ENCODE assay signal across 15 cellular contexts in genomic region chr2:23065936-23066335, GRCh38.
"Had no signal": no experiment of that assay in that cellular context is flagged by ENCODE, and none has a peak within 500 bp of the region (broad histone marks: within the 10 kb centered on the region; RNA-seq: fewer than 3 reads in every experiment).

No MANE protein-coding gene starts in this region.

- ATAC-seq: naive thymus-derived CD8-positive, alpha-beta T cell; stimulated activated naive CD8-positive, alpha-beta T cell treated with anti-CD3 and anti-CD28 coated beads, Interleukin-15, Interleukin-2, amounts not matched to agents 100 U/mL and 50 U/mL, for 24 hours; T-cell had no signal

- H3K4me3 ChIP-seq: prostate gland, right atrium auricular region, spleen, upper lobe of right lung had no signal

- DNase-seq: activated CD4-positive, alpha-beta memory T cell treated with anti-CD3 and anti-CD28 coated beads for 36 hours; activated CD4-positive, alpha-beta T cell treated with anti-CD3 and anti-CD28 coated beads for 48 hours; activated naive CD4-positive, alpha-beta T cell treated with Interleukin-2 at 50 U/mL for 16 hours; activated naive CD8-positive, alpha-beta T cell treated with anti-CD3 and anti-CD28 coated beads for 36 hours; activated T-cell treated with anti-CD3 and anti-CD28 coated beads, Interleukin-2, amount 50 U/mL, for 48 hours; cortex of kidney; foreskin fibroblast; naive thymus-derived CD8-positive, alpha-beta T cell; spleen; stimulated activated CD4-positive, alpha-beta T cell treated with anti-CD3 and anti-CD28 coated beads, Interleukin-4, amount 100 ng/mL, for 24 hours; stimulated activated naive CD8-positive, alpha-beta T cell treated with anti-CD3 and anti-CD28 coated beads, Interleukin-15, Interleukin-2, amounts not matched to agents 100 U/mL and 50 U/mL, for 24 hours; T-cell; upper lobe of right lung had no signal

- H3K36me3 ChIP-seq: prostate gland, right atrium auricular region, spleen, upper lobe of right lung had no signal

- H3K9me3 ChIP-seq: prostate gland, right atrium auricular region, spleen, upper lobe of right lung had no signal

- H3K27ac ChIP-seq: prostate gland, right atrium auricular region, spleen, upper lobe of right lung had no signal

- H3K27me3 ChIP-seq: right atrium auricular region, spleen, upper lobe of right lung had no signal

- H3K4me1 ChIP-seq: prostate gland, spleen, upper lobe of right lung had no signal
